12 cellular contexts compared by ENCODE assay signal in the genomic region with DNA sequence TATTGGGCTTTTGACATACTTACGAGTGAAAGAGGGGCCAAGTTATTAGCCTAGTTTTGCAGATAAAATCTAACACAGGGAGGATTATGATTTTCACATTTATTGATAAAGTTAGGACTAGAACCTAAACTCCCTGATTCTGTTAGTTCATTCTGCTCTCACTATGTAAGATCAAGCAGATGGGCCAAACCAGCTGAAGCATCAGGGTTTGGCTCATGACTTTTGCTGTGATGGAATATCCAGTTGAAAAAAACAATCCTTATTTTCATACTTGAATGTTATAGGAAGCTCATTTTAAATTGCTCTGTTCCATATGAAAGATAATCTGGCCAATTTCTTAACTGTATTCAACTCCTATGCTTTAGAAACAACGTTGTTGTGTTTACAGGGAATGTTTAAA. TPM values are rescaled to one million over a fixed set of nuclear protein-coding genes. Genes with fewer than 3 reads are reported as not detected.
DNase-seq lines count a peak whose midpoint lies in the region; ATAC-seq and TF ChIP-seq lines count a peak whose summit lies in the region.
"Had no signal": no experiment of that assay in that cellular context is flagged by ENCODE, and none has a peak within 500 bp of the region (broad histone marks: within the 10 kb centered on the region; RNA-seq: fewer than 3 reads in every experiment).

No MANE protein-coding gene starts in this region.

- H3K36me3 ChIP-seq in mesenchymal stem cell (ENCODE audit: control insufficient read depth in 1 of 2, insufficient read depth in 2 of 2, low read depth in 1 of 2, low read length in 2 of 2) = no peaks in the 10 kb centered on the region
- H3K36me3 ChIP-seq in naive thymus-derived CD4-positive, alpha-beta T cell (ENCODE audit: control insufficient read depth in 2 of 3, insufficient read depth in 3 of 3, low read length in 3 of 3) = no peaks in the 10 kb centered on the region
- H3K36me3 ChIP-seq: upper lobe of left lung had no signal

- WGBS in mesenchymal stem cell = no CpG with 5 or more reads among the region's 2 CpGs

- H3K9me3 ChIP-seq in mesenchymal stem cell (ENCODE audit: control insufficient read depth, low read length) = no peaks in the 10 kb centered on the region
- no peaks in the 10 kb centered on the region for H3K9me3 ChIP-seq in naive thymus-derived CD4-positive, alpha-beta T cell (ENCODE audit: control insufficient read depth in 2 of 3, low read length in 3 of 3)
- H3K9me3 ChIP-seq: upper lobe of left lung had no signal

- no peak overlapping the region for H2AK5ac ChIP-seq in mesenchymal stem cell (ENCODE audit: low read length, severe bottlenecking)

- no peak overlapping the region for H2BK120ac ChIP-seq in mesenchymal stem cell (ENCODE audit: low read depth, low read length)

- no peak overlapping the region for H4K91ac ChIP-seq in mesenchymal stem cell (ENCODE audit: low read length)

- H3K4me3 Mint-ChIP-seq in HFFc6 (peak overlapping the region; percentile 81), chondrocyte (ENCODE audit: unreplicated experiment) (no peak overlapping the region)
- H3K4me3 Mint-ChIP-seq in activated naive CD8-positive, alpha-beta T cell treated with anti-CD3 and anti-CD28 coated beads for 36 hours = no peak overlapping the region
- no peak overlapping the region for H3K4me3 Mint-ChIP-seq in naive thymus-derived CD4-positive, alpha-beta T cell

- no peak for TF ChIP-seq CTCF in AG10803 (conservative IDR thresholded peaks at IDR 0.05; ENCODE audit: low read length)
- TF ChIP-seq CTCF in HFFc6 (IDR thresholded peaks at IDR 0.05) = no peak
- TF ChIP-seq CTCF in chondrocyte (IDR thresholded peaks at IDR 0.05) = no peak

- peak overlapping the region; percentile 79 for H3K9ac ChIP-seq in mesenchymal stem cell (ENCODE audit: low read length)

- H3K27me3 ChIP-seq in mesenchymal stem cell (ENCODE audit: control insufficient read depth in 1 of 2, insufficient read depth in 1 of 2, low read length in 2 of 2) = no peaks in the 10 kb centered on the region
- no peaks in the 10 kb centered on the region for H3K27me3 ChIP-seq in naive thymus-derived CD4-positive, alpha-beta T cell (ENCODE audit: control insufficient read depth in 2 of 2, insufficient read depth in 2 of 2, low read length in 2 of 2)
- H3K27me3 ChIP-seq: upper lobe of left lung had no signal

- no peak overlapping the region for H3K14ac ChIP-seq in mesenchymal stem cell (ENCODE audit: low read length in 2 of 2)

- no peak overlapping the region for H3K4ac ChIP-seq in mesenchymal stem cell (ENCODE audit: low read depth in 1 of 2, low read length in 2 of 2)

- H3K36me3 Mint-ChIP-seq in HFFc6 (ENCODE audit: low read depth) = no peaks in the 10 kb centered on the region
- H3K36me3 Mint-ChIP-seq in activated naive CD8-positive, alpha-beta T cell treated with anti-CD3 and anti-CD28 coated beads for 36 hours = peaks cover 4% of the 10 kb centered on the region
- no peaks in the 10 kb centered on the region for H3K36me3 Mint-ChIP-seq in chondrocyte (ENCODE audit: low read depth)
- H3K36me3 Mint-ChIP-seq in naive thymus-derived CD4-positive, alpha-beta T cell = no peaks in the 10 kb centered on the region
- H3K36me3 Mint-ChIP-seq: naive thymus-derived CD8-positive, alpha-beta T cell had no signal

- H2AFZ ChIP-seq in mesenchymal stem cell (ENCODE audit: low read depth, low read length) = no peak overlapping the region

- H2BK5ac ChIP-seq in mesenchymal stem cell (ENCODE audit: low read depth, low read length, poor library complexity, severe bottlenecking) = no peak overlapping the region

- H2BK15ac ChIP-seq in mesenchymal stem cell (ENCODE audit: low read depth, poor library complexity, severe bottlenecking) = no peak overlapping the region

- H3K27me3 Mint-ChIP-seq in HFFc6 (ENCODE audit: insufficient read depth) (peaks cover 1% of the 10 kb centered on the region; the same call in 1 of the 2 replicates), chondrocyte (ENCODE audit: low read depth) (no peaks in the 10 kb centered on the region)
- no peaks in the 10 kb centered on the region for H3K27me3 Mint-ChIP-seq in activated naive CD8-positive, alpha-beta T cell treated with anti-CD3 and anti-CD28 coated beads for 36 hours
- H3K27me3 Mint-ChIP-seq in naive thymus-derived CD4-positive, alpha-beta T cell = peaks cover 0 to 12% (median 0%) of the 10 kb centered on the region in 5 donors
- H3K27me3 Mint-ChIP-seq: naive thymus-derived CD8-positive, alpha-beta T cell had no signal

- H3K27ac ChIP-seq in mesenchymal stem cell (ENCODE audit: low read length, poor library complexity, severe bottlenecking) = peak overlapping the region; percentile 83
- no peak overlapping the region for H3K27ac ChIP-seq in naive thymus-derived CD4-positive, alpha-beta T cell (ENCODE audit: low read depth, low read length)

- CTCF ChIA-PET in naive thymus-derived CD4-positive, alpha-beta T cell (lab: Charles Lee) = no interaction called here

- POLR2A ChIA-PET in naive thymus-derived CD4-positive, alpha-beta T cell (lab: Charles Lee) = no interaction called here

- no peak overlapping the region for H4K8ac ChIP-seq in mesenchymal stem cell (ENCODE audit: low read length)

- H3K79me1 ChIP-seq in mesenchymal stem cell (replicated peaks; ENCODE audit: low read length, poor library complexity, severe bottlenecking) = no peaks in the 10 kb centered on the region

- no peak overlapping the region for H3K4me2 ChIP-seq in mesenchymal stem cell (ENCODE audit: low read length, poor library complexity, severe bottlenecking)

- peaks cover 56% of the 10 kb centered on the region for H3K4me1 Mint-ChIP-seq in HFFc6 (ENCODE audit: low read depth)
- H3K4me1 Mint-ChIP-seq in activated naive CD8-positive, alpha-beta T cell treated with anti-CD3 and anti-CD28 coated beads for 36 hours = peaks cover 74% of the 10 kb centered on the region
- peaks cover 48% of the 10 kb centered on the region for H3K4me1 Mint-ChIP-seq in chondrocyte (ENCODE audit: low read depth)
- H3K4me1 Mint-ChIP-seq in naive thymus-derived CD4-positive, alpha-beta T cell = peaks cover 5 to 76% (median 15%) of the 10 kb centered on the region in 7 donors

- H3K27ac Mint-ChIP-seq in HFFc6 (peak overlapping the region; percentile 87), chondrocyte (ENCODE audit: unreplicated experiment) (no peak overlapping the region)
- peak overlapping the region; percentile 98 for H3K27ac Mint-ChIP-seq in activated naive CD8-positive, alpha-beta T cell treated with anti-CD3 and anti-CD28 coated beads for 36 hours
- H3K27ac Mint-ChIP-seq in naive thymus-derived CD4-positive, alpha-beta T cell = peak overlapping the region in 1 of 9 donors; percentile 86

- H3K4me1 ChIP-seq in mesenchymal stem cell (ENCODE audit: control insufficient read depth, insufficient read depth, low read depth, low read length) = peaks cover 8% of the 10 kb centered on the region
- H3K4me1 ChIP-seq in naive thymus-derived CD4-positive, alpha-beta T cell (ENCODE audit: control insufficient read depth in 2 of 2, insufficient read depth in 2 of 2, low read length in 2 of 2) = no peaks in the 10 kb centered on the region

- H3K4me3 ChIP-seq in AG10803 (ENCODE audit: low read length) (no peak overlapping the region), mesenchymal stem cell (ENCODE audit: insufficient read depth in 1 of 2, low read depth in 1 of 2, low read length in 2 of 2) (peak overlapping the region in 1 of 2 experiments; percentile 36)
- no peak overlapping the region for H3K4me3 ChIP-seq in naive thymus-derived CD4-positive, alpha-beta T cell (ENCODE audit: low read length)
- H3K4me3 ChIP-seq: upper lobe of left lung had no signal

- no peaks in the 10 kb centered on the region for H3K9me3 Mint-ChIP-seq in HFFc6
- peaks cover 2% of the 10 kb centered on the region for H3K9me3 Mint-ChIP-seq in activated naive CD8-positive, alpha-beta T cell treated with anti-CD3 and anti-CD28 coated beads for 36 hours
- H3K9me3 Mint-ChIP-seq in chondrocyte (ENCODE audit: low read depth) = no peaks in the 10 kb centered on the region
- peaks cover 0 to 1% (median 0%) of the 10 kb centered on the region in 11 donors for H3K9me3 Mint-ChIP-seq in naive thymus-derived CD4-positive, alpha-beta T cell
- H3K9me3 Mint-ChIP-seq: naive thymus-derived CD8-positive, alpha-beta T cell had no signal

- no peak overlapping the region for H2BK12ac ChIP-seq in mesenchymal stem cell (ENCODE audit: low read length in 2 of 2)

- ATAC-seq in naive thymus-derived CD4-positive, alpha-beta T cell = no peak
- ATAC-seq: naive thymus-derived CD8-positive, alpha-beta T cell had no signal

- H3K23ac ChIP-seq in mesenchymal stem cell (ENCODE audit: low read length in 2 of 2) = no peak overlapping the region

- H3K18ac ChIP-seq in mesenchymal stem cell (ENCODE audit: low read depth in 1 of 2, low read length in 2 of 2) = no peak overlapping the region

- intact Hi-C loops in naive thymus-derived CD4-positive, alpha-beta T cell (cut with micrococcal nuclease) = no loop called here

- DNase-seq in AG10803 (ENCODE audit: low read depth) = peak; percentile 20
- DNase-seq in HFFc6 = no peak
- DNase-seq in activated naive CD8-positive, alpha-beta T cell treated with anti-CD3 and anti-CD28 coated beads for 36 hours = no peak
- DNase-seq in mesenchymal stem cell = no peak
- no peak for DNase-seq in chondrocyte (ENCODE audit: low spot score)
- DNase-seq in GM19238 (ENCODE audit: insufficient read length, low spot score) = no peak
- no peak for DNase-seq in naive thymus-derived CD4-positive, alpha-beta T cell
- DNase-seq in NCI-H526 (lab: John Stamatoyannopoulos, UW) = no peak
- DNase-seq: activated T-cell treated with anti-CD3 and anti-CD28 coated beads for 4 hours; Karpas-422; naive thymus-derived CD8-positive, alpha-beta T cell had no signal

RNA-seq across cellular contexts. Expression of gene SPRY1, which starts 21.2 kb away (rescaled TPM):
- 1 to 10 TPM in 2 of 6 experiments, under 1 TPM in 4; 0.41 to 1.6 (median 0.56) TPM for total RNA-seq in HFFc6 (2021; fragmentation: NEBNext Ultra II Directional; extraction: Animal tissue kit (Norgen Biotek cat#: 25700))
- total RNA-seq in activated naive CD8-positive, alpha-beta T cell treated with anti-CD3 and anti-CD28 coated beads for 36 hours = 10 to 100 TPM; 91.1 to 93.0 TPM
- 106 TPM for polyA plus RNA-seq in mesenchymal stem cell (2013, experiment 1 of 2)
- polyA plus RNA-seq in mesenchymal stem cell (2013, experiment 2 of 2) = 105 TPM
- total RNA-seq in chondrocyte = 28.4 to 61.4 TPM (median 54.2 TPM) in 3 replicates
- 10 to 100 TPM in 2 of 5 experiments, 1 to 10 TPM in 3; 2.5 to 20.5 (median 6.2) TPM for total RNA-seq in naive thymus-derived CD4-positive, alpha-beta T cell
- polyA plus RNA-seq in naive thymus-derived CD4-positive, alpha-beta T cell = 1 to 10 TPM; 1.6 to 4.3 TPM
